1 cellular context compared by ENCODE assay signal in the genomic region with DNA sequence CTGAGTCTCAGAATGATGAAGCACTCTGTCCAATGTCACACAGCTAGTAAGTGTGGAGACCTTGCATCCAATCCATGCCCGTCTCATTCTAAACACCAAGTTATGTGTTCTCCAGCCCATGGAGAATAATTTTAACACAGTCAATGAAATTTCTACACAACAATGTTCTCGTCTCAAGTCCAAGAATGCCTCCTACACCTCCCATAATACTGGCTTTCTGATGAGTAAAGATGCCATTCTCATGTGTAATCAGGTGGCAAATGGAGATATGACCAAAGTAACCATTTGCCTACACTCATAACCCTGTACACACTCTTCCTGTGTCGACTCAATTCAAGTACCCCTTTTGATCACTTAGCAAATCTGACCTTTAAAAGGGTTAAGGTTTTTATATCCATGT. TPM values are rescaled to one million over a fixed set of nuclear protein-coding genes. Genes with fewer than 3 reads are reported as not detected.
"Had no signal": no experiment of that assay in that cellular context is flagged by ENCODE, and none has a peak within 500 bp of the region (broad histone marks: within the 10 kb centered on the region; RNA-seq: fewer than 3 reads in every experiment).

No MANE protein-coding gene starts in this region.

RNA-seq across cellular contexts. Expression of gene CLEC18A, which starts 46.8 kb away (rescaled TPM):
- total RNA-seq: occipital lobe had no signal
